Comparison of ENCODE assay signal across 6 cellular contexts in the genomic region with DNA sequence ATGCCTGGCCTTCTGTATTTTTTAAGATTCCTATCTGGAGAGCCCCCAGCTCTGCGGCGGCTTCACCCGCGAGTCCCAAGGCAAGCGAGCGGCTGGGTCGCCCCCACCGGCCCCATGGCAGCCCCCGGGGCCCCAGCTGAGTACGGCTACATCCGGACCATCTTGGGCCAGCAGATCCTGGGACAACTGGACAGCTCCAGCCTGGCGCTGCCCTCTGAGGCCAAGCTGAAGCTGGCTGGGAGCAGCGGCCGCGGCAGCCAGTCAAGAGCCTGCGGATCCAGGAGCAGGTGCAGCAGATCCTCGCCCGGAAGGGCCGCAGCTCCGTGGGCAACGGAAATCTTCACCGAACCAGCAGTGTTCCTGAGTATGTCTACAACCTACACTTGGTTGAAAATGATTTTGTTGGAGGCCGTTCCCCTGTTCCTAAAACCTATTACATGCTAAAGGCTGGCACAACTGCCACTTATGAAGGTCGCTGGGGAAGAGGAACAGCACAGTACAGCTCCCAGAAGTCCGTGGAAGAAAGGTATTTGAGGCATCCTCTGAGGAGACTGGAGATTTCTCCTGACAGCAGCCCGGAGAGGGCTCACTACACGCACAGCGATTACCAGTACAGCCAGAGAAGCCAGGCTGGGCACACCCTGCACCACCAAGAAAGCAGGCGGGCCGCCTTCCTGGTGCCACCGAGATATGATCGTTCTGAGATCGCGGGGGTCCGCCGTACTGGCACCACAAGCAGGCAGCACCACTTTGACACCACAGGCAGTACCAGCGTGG. TPM values are rescaled to one million over a fixed set of nuclear protein-coding genes. Genes with fewer than 3 reads are reported as not detected.
"Had no signal": no experiment of that assay in that cellular context is flagged by ENCODE, and none has a peak within 500 bp of the region (broad histone marks: within the 10 kb centered on the region; RNA-seq: fewer than 3 reads in every experiment).

No MANE protein-coding gene starts in this region.

RNA-seq across cellular contexts. Expression of gene CD27, which starts 33.0 kb away (rescaled TPM):
- total RNA-seq: HepG2, M059J, PC-3, SK-MEL-5 had no signal
- polyA plus RNA-seq: K562, SK-N-SH had no signal
